25 cellular contexts compared by ENCODE assay signal in genomic region chr10:31393844-31394243, GRCh38.
DNase-seq lines count a peak whose midpoint lies in the region; ATAC-seq, FAIRE-seq and TF ChIP-seq lines count a peak whose summit lies in the region.
"Had no signal": no experiment of that assay in that cellular context is flagged by ENCODE, and none has a peak within 500 bp of the region (broad histone marks: within the 10 kb centered on the region; RNA-seq: fewer than 3 reads in every experiment).

No MANE protein-coding gene starts in this region.

- no peaks in the 10 kb centered on the region for H3K36me3 ChIP-seq in gastrocnemius medialis
- H3K36me3 ChIP-seq: pancreas, upper lobe of left lung had no signal

- peak overlapping the region; percentile 8 for H3K27ac Mint-ChIP-seq in activated T-cell treated with anti-CD3 and anti-CD28 coated beads, Interleukin-2, amount 50 U/mL, for 72 hours
- H3K27ac Mint-ChIP-seq in activated CD8-positive, alpha-beta T cell treated with anti-CD3 and anti-CD28 coated beads for 36 hours = no peak overlapping the region
- H3K27ac Mint-ChIP-seq: activated CD4-positive, alpha-beta T cell treated with anti-CD3 and anti-CD28 coated beads, Interleukin-2, amount 10 ng/mL, durations not matched to agents 24 days and 14 days; nephron; T-helper 1 cell treated with Interleukin-12 subunit alpha and Interleukin-12 subunit beta and Interleukin-4 antibody, amounts not matched to agents 30 μg/mL and 1 μg/mL, for 36 hours had no signal

- H3K9me3 ChIP-seq in gastrocnemius medialis = no peaks in the 10 kb centered on the region
- H3K9me3 ChIP-seq: MG63, pancreas, upper lobe of left lung had no signal

- CTCF ChIA-PET in activated CD8-positive, alpha-beta T cell treated with anti-CD3 and anti-CD28 coated beads for 36 hours (lab: Charles Lee) = interaction anchor here (1.2 to 2.2 kb wide), 3 partner anchors 10 to 754 kb away, joined by 3 to 6 read pairs (median 5); no protein-coding TSS in a partner anchor

- no peak for DNase-seq in activated T-cell treated with anti-CD3 and anti-CD28 coated beads, Interleukin-2, amount 50 U/mL, for 72 hours
- DNase-seq in activated T-cell treated with anti-CD3 and anti-CD28 coated beads for 4 hours (no peak), gastrocnemius medialis (no peak), NCI-H82 (lab: John Stamatoyannopoulos, UW) (no peak), D721Med (ENCODE audit: insufficient read length, low spot score) (no peak)
- DNase-seq in activated CD8-positive, alpha-beta T cell treated with anti-CD3 and anti-CD28 coated beads for 36 hours = no peak
- DNase-seq: activated CD4-positive, alpha-beta T cell treated with anti-CD3 and anti-CD28 coated beads, Interleukin-2, amount 10 ng/mL, durations not matched to agents 24 days and 14 days; activated CD8-positive, alpha-beta memory T cell treated with anti-CD3 and anti-CD28 coated beads, Interleukin-2, amount 50 U/mL, for 48 hours; activated effector memory CD4-positive, alpha-beta T cell treated with anti-CD3 and anti-CD28 coated beads, Interleukin-2, amount 50 U/mL, for 16 hours; CD8-positive, alpha-beta memory T cell; foreskin fibroblast; hippocampal formation; MG63; NCI-H1436 treated with DMSO at 0.1 percent for 48 hours; NCI-H2171 treated with DMSO at 0.1 percent for 48 hours; NCI-H524 treated with DMSO at 0.1 percent for 48 hours; pancreas; stimulated activated CD8-positive, alpha-beta memory T cell treated with anti-CD3 and anti-CD28 coated beads, Interleukin-4, amount 100 ng/mL, for 48 hours; upper lobe of left lung had no signal

- FAIRE-seq in D721Med (lab: Jason Lieb, UNC) = no peak

- H3K4me3 ChIP-seq in gastrocnemius medialis = no peak overlapping the region
- H3K4me3 ChIP-seq: MG63, pancreas, upper lobe of left lung had no signal

- H3K27ac ChIP-seq in gastrocnemius medialis = peak overlapping the region; percentile 81 to 92 (median 90)
- H3K27ac ChIP-seq: 22Rv1, pancreas, upper lobe of left lung had no signal

- peaks cover 73% of the 10 kb centered on the region in 2 donors for H3K4me1 ChIP-seq in gastrocnemius medialis
- H3K4me1 ChIP-seq: pancreas, upper lobe of left lung had no signal

- intact Hi-C loops in gastrocnemius medialis (cut with DNase I; ENCODE audit: low total_unique reads) = loop anchor here (5.0 kb wide), 1 partner anchor 42 kb away; no protein-coding TSS in a partner anchor
- intact Hi-C loops in activated CD8-positive, alpha-beta T cell treated with anti-CD3 and anti-CD28 coated beads for 36 hours (cut with micrococcal nuclease) = no loop called here

- H3K27me3 Mint-ChIP-seq in activated T-cell treated with anti-CD3 and anti-CD28 coated beads, Interleukin-2, amount 50 U/mL, for 72 hours (ENCODE audit: low read depth) = no peaks in the 10 kb centered on the region
- no peaks in the 10 kb centered on the region for H3K27me3 Mint-ChIP-seq in activated CD8-positive, alpha-beta T cell treated with anti-CD3 and anti-CD28 coated beads for 36 hours
- H3K27me3 Mint-ChIP-seq: activated CD4-positive, alpha-beta T cell treated with anti-CD3 and anti-CD28 coated beads, Interleukin-2, amount 10 ng/mL, durations not matched to agents 24 days and 14 days; CD8-positive, alpha-beta memory T cell had no signal

- no peaks in the 10 kb centered on the region for H3K27me3 ChIP-seq in gastrocnemius medialis
- H3K27me3 ChIP-seq: MG63, pancreas, upper lobe of left lung had no signal

- no peak overlapping the region for H3K4me3 Mint-ChIP-seq in activated T-cell treated with anti-CD3 and anti-CD28 coated beads, Interleukin-2, amount 50 U/mL, for 72 hours
- H3K4me3 Mint-ChIP-seq in activated CD8-positive, alpha-beta T cell treated with anti-CD3 and anti-CD28 coated beads for 36 hours = no peak overlapping the region
- H3K4me3 Mint-ChIP-seq: activated CD4-positive, alpha-beta T cell treated with anti-CD3 and anti-CD28 coated beads, Interleukin-2, amount 10 ng/mL, durations not matched to agents 24 days and 14 days; CD8-positive, alpha-beta memory T cell; nephron; T-helper 1 cell treated with Interleukin-12 subunit alpha and Interleukin-12 subunit beta and Interleukin-4 antibody, amounts not matched to agents 30 μg/mL and 1 μg/mL, for 36 hours had no signal

- no peak for ATAC-seq in activated T-cell treated with anti-CD3 and anti-CD28 coated beads, Interleukin-2, amount 50 U/mL, for 72 hours (replicated peaks in 1 of 2)
- ATAC-seq in GM21423 (IDR thresholded peaks at IDR 0.05; ENCODE audit: unreplicated experiment) = peak; percentile 53
- ATAC-seq in HG03196 (IDR thresholded peaks at IDR 0.05; ENCODE audit: unreplicated experiment) = peak; percentile 51
- ATAC-seq in gastrocnemius medialis = no peak
- ATAC-seq in activated CD8-positive, alpha-beta T cell treated with anti-CD3 and anti-CD28 coated beads for 36 hours = no peak
- ATAC-seq: pancreas, sciatic nerve had no signal

- in situ Hi-C loops in gastrocnemius medialis (cut with MboI; ENCODE audit: low sequenced_read_pairs in 4 of 4) = no loop called here

- peaks cover 3% of the 10 kb centered on the region in 2 donors for H3K36me3 Mint-ChIP-seq in activated T-cell treated with anti-CD3 and anti-CD28 coated beads, Interleukin-2, amount 50 U/mL, for 72 hours (ENCODE audit: insufficient read depth in 2 of 2)
- H3K36me3 Mint-ChIP-seq in activated CD8-positive, alpha-beta T cell treated with anti-CD3 and anti-CD28 coated beads for 36 hours (ENCODE audit: low read depth) = peaks cover 22% of the 10 kb centered on the region

- TF ChIP-seq CTCF in gastrocnemius medialis (IDR thresholded peaks at IDR 0.05 in 4 of 5, conservative IDR thresholded peaks at IDR 0.05 in 1 of 5) (no peak), D721Med (IDR thresholded peaks at IDR 0.05; ENCODE audit: insufficient read depth, missing control alignments) (no peak)
- no peak for TF ChIP-seq CTCF in activated CD8-positive, alpha-beta T cell treated with anti-CD3 and anti-CD28 coated beads for 36 hours (IDR thresholded peaks at IDR 0.05)

- POLR2A ChIA-PET in activated CD8-positive, alpha-beta T cell treated with anti-CD3 and anti-CD28 coated beads for 36 hours (lab: Charles Lee) = no interaction called here

- no peak for TF ChIP-seq POLR2A in gastrocnemius medialis (IDR thresholded peaks at IDR 0.05)

- peaks cover 25% of the 10 kb centered on the region for H3K4me1 Mint-ChIP-seq in activated T-cell treated with anti-CD3 and anti-CD28 coated beads, Interleukin-2, amount 50 U/mL, for 72 hours (ENCODE audit: low read depth)
- H3K4me1 Mint-ChIP-seq in activated CD8-positive, alpha-beta T cell treated with anti-CD3 and anti-CD28 coated beads for 36 hours (ENCODE audit: low read depth) = peaks cover 42% of the 10 kb centered on the region

- H3K9me3 Mint-ChIP-seq in activated T-cell treated with anti-CD3 and anti-CD28 coated beads, Interleukin-2, amount 50 U/mL, for 72 hours = no peaks in the 10 kb centered on the region
- H3K9me3 Mint-ChIP-seq in activated CD8-positive, alpha-beta T cell treated with anti-CD3 and anti-CD28 coated beads for 36 hours = no peaks in the 10 kb centered on the region
- H3K9me3 Mint-ChIP-seq: activated CD4-positive, alpha-beta T cell treated with anti-CD3 and anti-CD28 coated beads, Interleukin-2, amount 10 ng/mL, durations not matched to agents 24 days and 14 days; CD8-positive, alpha-beta memory T cell; nephron; T-helper 1 cell treated with Interleukin-12 subunit alpha and Interleukin-12 subunit beta and Interleukin-4 antibody, amounts not matched to agents 30 μg/mL and 1 μg/mL, for 36 hours had no signal

Comparison
In these comparisons a context has a peak if more than half of its experiments do, and no peak if none do; other contexts are left out.
1. ATAC-seq: peak in GM21423 (single experiment) and HG03196 (single experiment); none in activated T-cell treated with anti-CD3 and anti-CD28 coated beads, Interleukin-2, amount 50 U/mL, for 72 hours (0 of 2), gastrocnemius medialis (0 of 2) and activated CD8-positive, alpha-beta T cell treated with anti-CD3 and anti-CD28 coated beads for 36 hours (single experiment).